Comparison of ENCODE assay signal across 23 cellular contexts in the genomic region with DNA sequence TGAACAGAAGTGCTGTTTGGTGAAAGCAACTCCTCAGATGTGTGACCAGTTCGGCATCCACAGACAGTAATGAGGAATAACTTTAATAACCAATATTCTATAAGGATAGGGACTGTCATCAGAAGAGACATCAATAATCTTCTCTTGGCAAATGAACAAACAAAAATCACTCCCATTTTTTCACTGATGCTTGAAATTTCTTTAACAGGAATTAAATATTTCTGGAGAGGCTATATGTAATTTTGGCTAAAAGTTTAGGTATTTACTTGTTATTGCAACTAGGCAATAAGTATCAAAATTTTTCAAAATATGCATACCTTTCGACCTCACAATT.
"Had no signal": no experiment of that assay in that cellular context is flagged by ENCODE, and none has a peak within 500 bp of the region (broad histone marks: within the 10 kb centered on the region; RNA-seq: fewer than 3 reads in every experiment).

No MANE protein-coding gene starts in this region.

- H3K4me1 Mint-ChIP-seq: activated T-helper 17 cell treated with anti-CD3 and anti-CD28 coated beads, Interleukin-2, amount 50 U/mL, for 72 hours; naive B cell had no signal

- H3K9me3 Mint-ChIP-seq: activated T-cell treated with anti-CD3 and anti-CD28 coated beads, Interleukin-2, amount 50 U/mL, for 24 hours; activated T-helper 17 cell treated with anti-CD3 and anti-CD28 coated beads, Interleukin-2, amount 50 U/mL, for 72 hours; naive B cell; neural crest cell had no signal

- H3K4me1 ChIP-seq: breast epithelium, lower lobe of right lung, prostate gland, spleen, upper lobe of left lung had no signal

- H3K36me3 ChIP-seq: breast epithelium, heart right ventricle, lower lobe of right lung, ovary, prostate gland, spleen, thoracic aorta, upper lobe of left lung had no signal

- H3K27ac ChIP-seq: breast epithelium, epithelial cell of prostate, lower lobe of right lung, ovary, prostate gland, spleen, thoracic aorta, upper lobe of left lung had no signal

- H3K9me3 ChIP-seq: breast epithelium, heart right ventricle, lower lobe of right lung, ovary, prostate gland, spleen, thoracic aorta, upper lobe of left lung had no signal

- H3K4me3 ChIP-seq: breast epithelium, coronary artery, heart right ventricle, lower lobe of right lung, ovary, prostate gland, spleen, thoracic aorta, upper lobe of left lung had no signal

- H3K27ac Mint-ChIP-seq: activated naive CD8-positive, alpha-beta T cell; activated T-cell treated with anti-CD3 and anti-CD28 coated beads, Interleukin-2, amount 50 U/mL, for 24 hours; activated T-helper 17 cell treated with anti-CD3 and anti-CD28 coated beads, Interleukin-2, amount 50 U/mL, for 72 hours; naive B cell; WTC11 had no signal

- ATAC-seq: activated T-helper 17 cell treated with anti-CD3 and anti-CD28 coated beads, Interleukin-2, amount 50 U/mL, for 72 hours; left colon; lower lobe of right lung had no signal

- H3K4me3 Mint-ChIP-seq: activated naive CD8-positive, alpha-beta T cell; activated T-cell treated with anti-CD3 and anti-CD28 coated beads, Interleukin-2, amount 50 U/mL, for 24 hours; activated T-helper 17 cell treated with anti-CD3 and anti-CD28 coated beads, Interleukin-2, amount 50 U/mL, for 72 hours; naive B cell; neural crest cell; WTC11 had no signal

- H3K27me3 ChIP-seq: breast epithelium, heart right ventricle, ovary, spleen, upper lobe of left lung had no signal

- H3K27me3 Mint-ChIP-seq: activated naive CD8-positive, alpha-beta T cell had no signal

- DNase-seq: activated CD8-positive, alpha-beta memory T cell treated with anti-CD3 and anti-CD28 coated beads for 24 hours; activated CD8-positive, alpha-beta memory T cell treated with anti-CD3 and anti-CD28 coated beads, Interleukin-2, amount 50 U/mL, for 4 hours; activated T-cell treated with anti-CD3 and anti-CD28 coated beads, Interleukin-2, amount 50 U/mL, for 24 hours; left colon; lower lobe of right lung; naive B cell; ovary; spleen; stimulated activated CD4-positive, alpha-beta T cell treated with anti-CD3 and anti-CD28 coated beads, Interleukin-4, amount 100 ng/mL, for 1 hour; stimulated activated naive CD4-positive, alpha-beta T cell; T-helper 1 cell; T-helper 9 cell; upper lobe of left lung had no signal

- H3K36me3 Mint-ChIP-seq: naive B cell, WTC11 had no signal
